ENCODE assay signal across 9 cellular contexts in genomic region chr14:26595922-26596721, GRCh38. TPM values are rescaled to one million over a fixed set of nuclear protein-coding genes. Genes with fewer than 3 reads are reported as not detected.
A peak's percentile ranks its signal among the peaks of the same experiment; 100 is the strongest.
DNase-seq lines count a peak whose midpoint lies in the region; ATAC-seq and TF ChIP-seq lines count a peak whose summit lies in the region.
"Had no signal": no experiment of that assay in that cellular context is flagged by ENCODE, and none has a peak within 500 bp of the region (broad histone marks: within the 10 kb centered on the region; RNA-seq: fewer than 3 reads in every experiment).

No MANE protein-coding gene starts in this region.

- H3K4me1 ChIP-seq in cardiac muscle cell (ENCODE audit: low read depth) (peaks cover 9% of the 10 kb centered on the region), muscle layer of colon (ENCODE audit: insufficient read depth, low read length) (peaks cover 17% of the 10 kb centered on the region), uterus (no peaks in the 10 kb centered on the region)

- intact Hi-C loops in Right ventricle myocardium inferior (cut with DNase I) (no loop called here), uterus (cut with DNase I; ENCODE audit: low total_unique reads) (no loop called here)
- intact Hi-C loops in activated naive CD4-positive, alpha-beta T cell treated with anti-CD3 and anti-CD28 coated beads for 36 hours (cut with micrococcal nuclease) = no loop called here

- peak overlapping the region; percentile 60 for H3K9ac ChIP-seq in muscle layer of colon (ENCODE audit: low read length)

- TF ChIP-seq CTCF in cardiac muscle cell (IDR thresholded peaks at IDR 0.05; ENCODE audit: low read depth, low read length) (no peak), choroid plexus epithelial cell (conservative IDR thresholded peaks at IDR 0.05; ENCODE audit: low read depth, low read length) (no peak), uterus (IDR thresholded peaks at IDR 0.05) (no peak)

- CTCF ChIA-PET in activated naive CD4-positive, alpha-beta T cell treated with anti-CD3 and anti-CD28 coated beads for 36 hours (lab: Charles Lee) = no interaction called here

- H3K27ac Mint-ChIP-seq in activated naive CD4-positive, alpha-beta T cell treated with anti-CD3 and anti-CD28 coated beads for 36 hours = no peak overlapping the region

- ATAC-seq in Right ventricle myocardium inferior = no peak
- no peak for ATAC-seq in HG03521 (IDR thresholded peaks at IDR 0.05; ENCODE audit: unreplicated experiment)
- ATAC-seq in HG03469 (IDR thresholded peaks at IDR 0.05; ENCODE audit: unreplicated experiment) = no peak

- H3K27me3 Mint-ChIP-seq in activated naive CD4-positive, alpha-beta T cell treated with anti-CD3 and anti-CD28 coated beads for 36 hours (ENCODE audit: low read depth) = peaks cover 37% of the 10 kb centered on the region

- peak in 1 of 2 donors; percentile 10 for DNase-seq in cardiac muscle cell (ENCODE audit: low read depth in 1 of 2, low spot score in 1 of 2)
- DNase-seq in Right ventricle myocardium inferior (ENCODE audit: missing footprints) = no peak
- no peak for DNase-seq in choroid plexus epithelial cell (ENCODE audit: low read depth)
- no peak for DNase-seq in uterus
- no peak for DNase-seq in activated naive CD4-positive, alpha-beta T cell treated with anti-CD3 and anti-CD28 coated beads for 36 hours
- DNase-seq: NK-92 treated with Interleukin-12 subunit alpha and Interleukin-12 subunit beta, amount 100 ng/mL, for 24 hours had no signal

- H3K4me1 Mint-ChIP-seq in activated naive CD4-positive, alpha-beta T cell treated with anti-CD3 and anti-CD28 coated beads for 36 hours (ENCODE audit: low read depth) = peaks cover 2% of the 10 kb centered on the region

- H3K27me3 ChIP-seq in cardiac muscle cell (peaks cover 3% of the 10 kb centered on the region), muscle layer of colon (ENCODE audit: control insufficient read depth in 1 of 2, insufficient read depth in 2 of 2, low read length in 2 of 2) (no peaks in the 10 kb centered on the region), uterus (no peaks in the 10 kb centered on the region)

- H3K9me3 Mint-ChIP-seq in activated naive CD4-positive, alpha-beta T cell treated with anti-CD3 and anti-CD28 coated beads for 36 hours = peaks cover 3% of the 10 kb centered on the region

- H3K4me3 ChIP-seq in cardiac muscle cell = peak overlapping the region; percentile 97
- peak overlapping the region; percentile 69 for H3K4me3 ChIP-seq in choroid plexus epithelial cell (ENCODE audit: low read depth, low read length)
- H3K4me3 ChIP-seq in muscle layer of colon (ENCODE audit: low read depth in 1 of 2, low read length in 2 of 2) = peak overlapping the region; percentile 74 to 87
- peak overlapping the region; percentile 83 to 88 for H3K4me3 ChIP-seq in uterus

- no peak overlapping the region for H3K4me3 Mint-ChIP-seq in activated naive CD4-positive, alpha-beta T cell treated with anti-CD3 and anti-CD28 coated beads for 36 hours

- H3K36me3 ChIP-seq in cardiac muscle cell (no peaks in the 10 kb centered on the region), muscle layer of colon (ENCODE audit: insufficient read depth, low read length) (no peaks in the 10 kb centered on the region), uterus (no peaks in the 10 kb centered on the region)

- H3K9me3 ChIP-seq in cardiac muscle cell (ENCODE audit: low read depth) (no peaks in the 10 kb centered on the region), muscle layer of colon (ENCODE audit: low read length) (no peaks in the 10 kb centered on the region), uterus (no peaks in the 10 kb centered on the region)

- no peak overlapping the region for H3K27ac ChIP-seq in cardiac muscle cell
- H3K27ac ChIP-seq in muscle layer of colon (ENCODE audit: low read depth, low read length) = peak overlapping the region; percentile 89
- peak overlapping the region; percentile 96 to 98 for H3K27ac ChIP-seq in uterus

- no peak for TF ChIP-seq POLR2A in uterus (IDR thresholded peaks at IDR 0.05)

- H3K36me3 Mint-ChIP-seq in activated naive CD4-positive, alpha-beta T cell treated with anti-CD3 and anti-CD28 coated beads for 36 hours (ENCODE audit: low read depth) = peaks cover 3% of the 10 kb centered on the region

RNA-seq across cellular contexts. Expression of gene NOVA1, which starts 1.7 kb away (rescaled TPM):
- 8.1 and 11.1 TPM in 2 replicates for total RNA-seq in cardiac muscle cell
- 11.1 and 11.9 TPM in 2 replicates for polyA plus RNA-seq in cardiac muscle cell
- total RNA-seq in Right ventricle myocardium inferior = 3.8 TPM
- 10 to 100 TPM; 13.1 to 43.1 (median 20.4) TPM for total RNA-seq in uterus
- total RNA-seq in activated naive CD4-positive, alpha-beta T cell treated with anti-CD3 and anti-CD28 coated beads for 36 hours = not detected
